ENCODE assay signal across 26 cellular contexts in the genomic region with DNA sequence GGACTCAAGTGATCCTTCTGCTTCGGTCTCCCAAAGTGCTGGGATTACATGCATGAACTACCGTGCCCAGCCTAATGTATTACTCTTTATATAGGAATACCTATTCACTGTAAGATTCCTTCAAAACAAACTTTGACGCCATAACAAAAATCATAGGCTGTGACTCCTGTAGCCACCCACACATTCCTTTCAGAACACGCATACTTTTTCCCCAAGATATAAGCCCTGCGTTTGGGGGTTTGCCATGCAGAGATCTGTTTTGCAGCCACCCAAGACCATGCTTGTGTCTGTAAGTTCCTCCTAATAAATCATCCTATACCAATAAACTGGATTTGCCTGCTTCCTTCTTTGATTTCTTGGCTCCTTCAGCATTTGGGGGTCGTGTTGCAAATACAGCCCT. TPM values are rescaled to one million over a fixed set of nuclear protein-coding genes. Genes with fewer than 3 reads are reported as not detected.
A peak's percentile ranks its signal among the peaks of the same experiment; 100 is the strongest.
DNase-seq lines count a peak whose midpoint lies in the region; ATAC-seq and TF ChIP-seq lines count a peak whose summit lies in the region.
"Had no signal": no experiment of that assay in that cellular context is flagged by ENCODE, and none has a peak within 500 bp of the region (broad histone marks: within the 10 kb centered on the region; RNA-seq: fewer than 3 reads in every experiment).

No MANE protein-coding gene starts in this region.

- H3K27ac ChIP-seq in esophagus squamous epithelium (peak overlapping the region; percentile 23 to 89 (median 82)), osteoblast (ENCODE audit: low read depth, low read length) (peak overlapping the region; percentile 93), PC-9 (no peak overlapping the region)
- H3K27ac ChIP-seq: 22Rv1, body of pancreas, testis had no signal

- no peaks in the 10 kb centered on the region for H3F3A ChIP-seq in PC-9 (ENCODE audit: insufficient read depth, low read depth)

- WGBS in esophagus squamous epithelium, 2 donors, result 44 to 47% methylated on average over 6 of the region's 6 CpGs

- POLR2A ChIA-PET in PC-9 (lab: Charles Lee; ENCODE audit: unreplicated experiment), result no interaction called here

- no peaks in the 10 kb centered on the region for H3K27me3 ChIP-seq in esophagus squamous epithelium
- H3K27me3 ChIP-seq in osteoblast (ENCODE audit: insufficient read depth, low read length), result no peaks in the 10 kb centered on the region
- H3K27me3 ChIP-seq in PC-9 (ENCODE audit: insufficient read depth, low read depth), result no peaks in the 10 kb centered on the region
- H3K27me3 ChIP-seq: body of pancreas, testis had no signal

- peak; percentile 34 for DNase-seq in activated CD4-positive, alpha-beta T cell treated with anti-CD3 and anti-CD28 coated beads, Interleukin-2, amount 10 ng/mL, durations not matched to agents 24 days and 14 days
- no peak for DNase-seq in activated CD4-positive, alpha-beta T cell treated with anti-CD3 and anti-CD28 coated beads for 4 hours
- DNase-seq in esophagus squamous epithelium (lab: John Stamatoyannopoulos, UW) (no peak), osteoblast (ENCODE audit: insufficient read length, low spot score, missing footprints) (peak; percentile 82), OCI-M1 (lab: John Stamatoyannopoulos, UW) (no peak), NCI-H524 (lab: John Stamatoyannopoulos, UW) (no peak), PC-9 (no peak)
- DNase-seq: activated CD8-positive, alpha-beta memory T cell treated with anti-CD3 and anti-CD28 coated beads, Interleukin-2, amount 10 ng/mL, durations not matched to agents 7 days and 5 days; activated gamma-delta T cell treated with Interleukin-2 at 50 U/mL for 16 hours; body of pancreas; CD4-positive, CD25-positive, alpha-beta regulatory T cell; DMS79 treated with DMSO at 0.1 percent for 48 hours; MM.1S; natural killer cell; NCI-H1694 treated with DMSO at 0.1 percent for 48 hours; NCI-H446; right cardiac atrium; Right ventricle myocardium superior; stimulated activated CD4-positive, alpha-beta T cell treated with anti-CD3 and anti-CD28 coated beads, Interleukin-4, amount 100 ng/mL, for 1 hour; stimulated activated CD8-positive, alpha-beta memory T cell treated with anti-CD3 and anti-CD28 coated beads, Interleukin-4, amount 100 ng/mL, for 48 hours; testis had no signal

- no peaks in the 10 kb centered on the region for H3K9me2 ChIP-seq in PC-9 (ENCODE audit: insufficient read depth)

- no peaks in the 10 kb centered on the region for H3K9me3 Mint-ChIP-seq in activated CD4-positive, alpha-beta T cell treated with anti-CD3 and anti-CD28 coated beads, Interleukin-2, amount 10 ng/mL, durations not matched to agents 24 days and 14 days
- H3K9me3 Mint-ChIP-seq: CD4-positive, CD25-positive, alpha-beta regulatory T cell; natural killer cell; T-helper 1 cell treated with Interleukin-12 subunit alpha and Interleukin-12 subunit beta and Interleukin-4 antibody, amounts not matched to agents 30 μg/mL and 1 μg/mL, for 36 hours had no signal

- no peak for TF ChIP-seq POLR2A in esophagus squamous epithelium (IDR thresholded peaks at IDR 0.05)

- H3K36me3 ChIP-seq in esophagus squamous epithelium (peaks cover 0 to 59% (median 5%) of the 10 kb centered on the region in 3 donors), osteoblast (ENCODE audit: insufficient read depth, low read length) (no peaks in the 10 kb centered on the region), PC-9 (ENCODE audit: low read depth) (0 out of 2 replicates have a peak, but pooled peaks cover 15% of the 10 kb centered on the region)

- peaks cover 0 to 58% (median 29%) of the 10 kb centered on the region in 3 donors for H3K4me1 ChIP-seq in esophagus squamous epithelium
- peaks cover 28% of the 10 kb centered on the region for H3K4me1 ChIP-seq in osteoblast (ENCODE audit: insufficient read depth, low read length)
- H3K4me1 ChIP-seq in PC-9 (replicated peaks; ENCODE audit: insufficient read depth), result no peaks in the 10 kb centered on the region

- no peak for ATAC-seq in HG02884 (IDR thresholded peaks at IDR 0.05; ENCODE audit: unreplicated experiment)
- ATAC-seq: activated CD4-positive, CD25-positive, alpha-beta regulatory T cell treated with anti-CD3 and anti-CD28 coated beads, Interleukin-2, amount 50 U/mL, for 24 hours; activated CD8-positive, alpha-beta memory T cell treated with anti-CD3 and anti-CD28 coated beads, Interleukin-2, amount 10 ng/mL, durations not matched to agents 7 days and 5 days; body of pancreas; natural killer cell; right cardiac atrium had no signal

- no peaks in the 10 kb centered on the region for H3K4me1 Mint-ChIP-seq in activated CD4-positive, alpha-beta T cell treated with anti-CD3 and anti-CD28 coated beads, Interleukin-2, amount 10 ng/mL, durations not matched to agents 24 days and 14 days

- H3K36me3 Mint-ChIP-seq in activated CD4-positive, alpha-beta T cell treated with anti-CD3 and anti-CD28 coated beads, Interleukin-2, amount 10 ng/mL, durations not matched to agents 24 days and 14 days (ENCODE audit: low read depth), result peaks cover 45% of the 10 kb centered on the region

- peak overlapping the region; percentile 61 for H3K4me2 ChIP-seq in osteoblast (ENCODE audit: insufficient read depth, low read length)
- H3K4me2 ChIP-seq in PC-9, result no peak overlapping the region

- BruUV-seq in PC-9 (replicated peaks; lab: Mats Ljungman, UMichigan), result no TSS peak

- H2AFZ ChIP-seq in osteoblast (ENCODE audit: low read length), result no peak overlapping the region
- H2AFZ ChIP-seq in PC-9, result no peak overlapping the region

- no peak overlapping the region for H3K4me3 Mint-ChIP-seq in activated CD4-positive, alpha-beta T cell treated with anti-CD3 and anti-CD28 coated beads, Interleukin-2, amount 10 ng/mL, durations not matched to agents 24 days and 14 days
- H3K4me3 Mint-ChIP-seq: activated CD8-positive, alpha-beta memory T cell treated with anti-CD3 and anti-CD28 coated beads, Interleukin-2, amount 10 ng/mL, durations not matched to agents 7 days and 5 days; CD4-positive, CD25-positive, alpha-beta regulatory T cell; natural killer cell; T-helper 1 cell treated with Interleukin-12 subunit alpha and Interleukin-12 subunit beta and Interleukin-4 antibody, amounts not matched to agents 30 μg/mL and 1 μg/mL, for 36 hours had no signal

- H3K79me2 ChIP-seq in osteoblast (ENCODE audit: insufficient read depth, low read length), result no peaks in the 10 kb centered on the region
- no peaks in the 10 kb centered on the region for H3K79me2 ChIP-seq in PC-9 (ENCODE audit: low read depth)

- H3K9me3 ChIP-seq in esophagus squamous epithelium (no peaks in the 10 kb centered on the region), osteoblast (ENCODE audit: low read depth, low read length) (no peaks in the 10 kb centered on the region), PC-9 (ENCODE audit: insufficient read depth, low read depth) (no peaks in the 10 kb centered on the region)
- H3K9me3 ChIP-seq: body of pancreas, testis had no signal

- TF ChIP-seq CTCF in esophagus squamous epithelium (IDR thresholded peaks at IDR 0.05) (no peak), osteoblast (IDR thresholded peaks at IDR 0.05; ENCODE audit: extremely low read depth, low read depth, low read length) (no peak), PC-9 (conservative IDR thresholded peaks at IDR 0.05) (no peak)

- CTCF ChIA-PET in PC-9 (lab: Charles Lee), result no interaction called here

- H4K20me1 ChIP-seq in osteoblast (ENCODE audit: insufficient read depth, low read length) (no peaks in the 10 kb centered on the region), PC-9 (ENCODE audit: insufficient read depth) (no peaks in the 10 kb centered on the region)

- H3K4me3 ChIP-seq in esophagus squamous epithelium (no peak overlapping the region), osteoblast (ENCODE audit: insufficient read depth, low read length) (no peak overlapping the region), PC-9 (no peak overlapping the region)
- H3K4me3 ChIP-seq: body of pancreas, lung, testis had no signal

- intact Hi-C loops in activated CD4-positive, alpha-beta T cell treated with anti-CD3 and anti-CD28 coated beads, Interleukin-2, amount 10 ng/mL, durations not matched to agents 24 days and 14 days (cut with micrococcal nuclease), result no loop called here
- intact Hi-C loops in esophagus squamous epithelium (cut with DNase I), result no loop called here
- intact Hi-C loops in PC-9 (cut with micrococcal nuclease; ENCODE audit: unreplicated experiment), result no loop called here

- no peak overlapping the region for H3K27ac Mint-ChIP-seq in activated CD4-positive, alpha-beta T cell treated with anti-CD3 and anti-CD28 coated beads, Interleukin-2, amount 10 ng/mL, durations not matched to agents 24 days and 14 days
- H3K27ac Mint-ChIP-seq: activated CD8-positive, alpha-beta memory T cell treated with anti-CD3 and anti-CD28 coated beads, Interleukin-2, amount 10 ng/mL, durations not matched to agents 7 days and 5 days; CD4-positive, CD25-positive, alpha-beta regulatory T cell; natural killer cell; T-helper 1 cell treated with Interleukin-12 subunit alpha and Interleukin-12 subunit beta and Interleukin-4 antibody, amounts not matched to agents 30 μg/mL and 1 μg/mL, for 36 hours had no signal

- no peaks in the 10 kb centered on the region for H3K27me3 Mint-ChIP-seq in activated CD4-positive, alpha-beta T cell treated with anti-CD3 and anti-CD28 coated beads, Interleukin-2, amount 10 ng/mL, durations not matched to agents 24 days and 14 days
- H3K27me3 Mint-ChIP-seq: activated CD8-positive, alpha-beta memory T cell treated with anti-CD3 and anti-CD28 coated beads, Interleukin-2, amount 10 ng/mL, durations not matched to agents 7 days and 5 days; CD4-positive, CD25-positive, alpha-beta regulatory T cell had no signal

RNA-seq across cellular contexts. Expression of a gene that starts 43.4 kb away (rescaled TPM):
- total RNA-seq in activated CD4-positive, alpha-beta T cell treated with anti-CD3 and anti-CD28 coated beads, Interleukin-2, amount 10 ng/mL, durations not matched to agents 24 days and 14 days, result 21.2 and 21.3 TPM in 2 replicates
- total RNA-seq in esophagus squamous epithelium (10 to 100 TPM; 11.7 to 35.1 (median 22.3) TPM), osteoblast (14.5 and 19.2 TPM in 2 replicates), PC-9 (2021) (16.2 and 20.0 TPM in 2 replicates)

RNA-seq across cellular contexts. Expression of a gene that starts 46.0 kb away (rescaled TPM):
- total RNA-seq in activated CD4-positive, alpha-beta T cell treated with anti-CD3 and anti-CD28 coated beads, Interleukin-2, amount 10 ng/mL, durations not matched to agents 24 days and 14 days, result 0.93 and 1.3 TPM in 2 replicates
- total RNA-seq in esophagus squamous epithelium (10 to 100 TPM in 1 of 4 donors, 1 to 10 TPM in 3; 2.0 to 37.2 (median 6.9) TPM), osteoblast (15.6 and 15.9 TPM in 2 replicates), PC-9 (2021) (1.4 and 1.7 TPM in 2 replicates)

Comparison
In these comparisons a context has a peak if more than half of its experiments do, and no peak if none do; other contexts are left out.
1. DNase-seq: peak in activated CD4-positive, alpha-beta T cell treated with anti-CD3 and anti-CD28 coated beads, Interleukin-2, amount 10 ng/mL, durations not matched to agents 24 days and 14 days (single experiment) and osteoblast (single experiment); none in activated CD4-positive, alpha-beta T cell treated with anti-CD3 and anti-CD28 coated beads for 4 hours (0 of 2), esophagus squamous epithelium (single experiment), OCI-M1 (single experiment), NCI-H524 (0 of 2) and PC-9 (0 of 2).